In the genomic region with DNA sequence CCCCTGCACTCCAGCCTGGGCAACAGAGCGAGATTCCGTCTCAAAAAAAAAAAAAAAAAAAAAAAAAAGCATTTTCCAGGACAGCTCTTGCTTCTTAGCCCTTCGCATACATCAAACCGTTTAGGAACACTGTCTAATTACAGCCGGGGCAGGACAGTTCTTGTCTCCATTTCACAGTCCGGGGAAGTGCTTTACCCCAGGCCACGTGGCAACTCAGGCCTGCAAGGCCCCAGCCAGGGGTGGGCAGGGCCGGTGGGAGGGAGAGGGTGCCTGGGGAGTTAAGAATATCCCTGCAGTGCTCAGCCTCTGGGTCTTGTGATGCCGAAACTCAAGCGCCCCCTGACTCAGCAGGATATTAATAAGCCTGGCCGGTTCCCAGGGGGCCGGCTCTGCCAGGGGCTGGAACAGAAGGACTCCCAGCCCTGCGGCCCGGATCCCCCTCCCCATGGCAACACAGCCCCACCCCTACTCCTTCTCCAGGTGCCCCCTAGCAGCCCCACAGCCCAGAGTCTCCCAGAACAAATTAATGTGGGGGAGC, we compare ENCODE assay signal across 14 cellular contexts. TPM values are rescaled to one million over a fixed set of nuclear protein-coding genes. Genes with fewer than 3 reads are reported as not detected.
DNase-seq lines count a peak whose midpoint lies in the region; ATAC-seq, FAIRE-seq and TF ChIP-seq lines count a peak whose summit lies in the region.
"Had no signal": no experiment of that assay in that cellular context is flagged by ENCODE, and none has a peak within 500 bp of the region (broad histone marks: within the 10 kb centered on the region; RNA-seq: fewer than 3 reads in every experiment).

No MANE protein-coding gene starts in this region.

- H3K79me1 ChIP-seq in H1 (ENCODE audit: low read depth, low read length): no peaks in the 10 kb centered on the region

- no peak for FAIRE-seq in H1 (lab: Jason Lieb, UNC)

- no peak overlapping the region for H2BK5ac ChIP-seq in H1 (ENCODE audit: low read depth, low read length)

- POLR2A ChIA-PET in H1 (lab: Charles Lee; ENCODE audit: partially characterized antibody): interaction anchor here (0.7 to 0.8 kb wide), 3 partner anchors 70 to 172 kb away, joined by 3 read pairs; no protein-coding TSS in a partner anchor

- H2AFZ ChIP-seq in H1 (ENCODE audit: low read length): no peak overlapping the region

- no peak overlapping the region for H3K14ac ChIP-seq in H1 (ENCODE audit: insufficient read length)

- H3K27me3 ChIP-seq in H1 (replicated peaks in 1 of 4; ENCODE audit: control insufficient read depth in 3 of 4, extremely low read depth in 1 of 4, insufficient read depth in 3 of 4, low read length in 3 of 4): no peaks in the 10 kb centered on the region
- no peaks in the 10 kb centered on the region for H3K27me3 ChIP-seq in upper lobe of right lung

- no peak overlapping the region for H3K23ac ChIP-seq in H1 (ENCODE audit: insufficient read length)

- H3K4me1 ChIP-seq in H1 (replicated peaks in 1 of 4; ENCODE audit: control insufficient read depth in 3 of 4, insufficient read depth in 4 of 4, low read length in 3 of 4) (peaks cover 0 to 15% (median 8%) of the 10 kb centered on the region in 4 experiments), upper lobe of right lung (no peaks in the 10 kb centered on the region)

- no peaks in the 10 kb centered on the region for H3K36me3 Mint-ChIP-seq in activated T-helper 1 cell treated with anti-CD3 and anti-CD28 coated beads, Interleukin-12 subunit alpha, Interleukin-12 subunit beta, Interleukin-2, Interleukin-4 antibody, amounts not matched to agents 30 ng/mL and 10 ng/mL and 1 ng/mL, durations not matched to agents 14 hours and 24 hours and 36 hours (ENCODE audit: low read depth)

- H3K4me3 ChIP-seq in H1 (ENCODE audit: extremely low read depth in 1 of 4, insufficient read depth in 2 of 4, low read depth in 3 of 4, low read length in 4 of 4): no peak overlapping the region
- no peak overlapping the region for H3K4me3 ChIP-seq in upper lobe of right lung

- no peaks in the 10 kb centered on the region for H4K20me1 ChIP-seq in H1 (replicated peaks in 1 of 2; ENCODE audit: control insufficient read depth in 1 of 2, insufficient read depth in 2 of 2, low read length in 2 of 2)

- no peaks in the 10 kb centered on the region for H3K79me2 ChIP-seq in H1 (ENCODE audit: control insufficient read depth in 1 of 2, insufficient read depth in 2 of 2, low read length in 2 of 2)

- ATAC-seq in upper lobe of right lung (no peak), HG02610 (IDR thresholded peaks at IDR 0.05; ENCODE audit: unreplicated experiment) (no peak)
- ATAC-seq: stimulated activated effector memory CD8-positive, alpha-beta T cell treated with anti-CD3 and anti-CD28 coated beads, Interleukin-12 subunit alpha, Interleukin-12 subunit beta, amount 100 ng/mL, for 72 hours had no signal

- CTCF ChIA-PET in H1 (lab: Charles Lee; ENCODE audit: partially characterized antibody): interaction anchor here (0.7 to 5.6 kb wide), 12 partner anchors 8 to 194 kb away, joined by 3 to 96 read pairs (median 6); a partner anchor contains a TSS

- H2BK12ac ChIP-seq in H1 (ENCODE audit: low read depth, low read length): 0 out of 2 replicates have a peak overlapping the region, but pooled peaks have one; percentile 39

- H3K36me3 ChIP-seq in H1 (ENCODE audit: control insufficient read depth in 2 of 4, insufficient read depth in 4 of 4, low read length in 3 of 4) (no peaks in the 10 kb centered on the region), upper lobe of right lung (no peaks in the 10 kb centered on the region)

- H3K4me1 Mint-ChIP-seq in activated T-helper 1 cell treated with anti-CD3 and anti-CD28 coated beads, Interleukin-12 subunit alpha, Interleukin-12 subunit beta, Interleukin-2, Interleukin-4 antibody, amounts not matched to agents 30 ng/mL and 10 ng/mL and 1 ng/mL, durations not matched to agents 14 hours and 24 hours and 36 hours (ENCODE audit: low read depth): peaks cover 4% of the 10 kb centered on the region

- H2BK15ac ChIP-seq in H1 (ENCODE audit: low read length): no peak overlapping the region

- no peak overlapping the region for H3K27ac ChIP-seq in H1 (ENCODE audit: low read depth, low read length)
- H3K27ac ChIP-seq in upper lobe of right lung: no peak overlapping the region
- H3K27ac ChIP-seq: KMS-11 had no signal

- TF ChIP-seq POLR2A in H1 (IDR thresholded peaks at IDR 0.05; ENCODE audit: control extremely low read depth in 1 of 2, low read depth in 2 of 2, low read length in 2 of 2): no peak

- TF ChIP-seq CTCF in H1 (IDR thresholded peaks at IDR 0.05; ENCODE audit: control extremely low read depth in 1 of 3, insufficient read depth in 1 of 3, low read depth in 1 of 3, low read length in 3 of 3): no peak
- no peak for TF ChIP-seq CTCF in upper lobe of right lung (IDR thresholded peaks at IDR 0.05)

- H3K9ac ChIP-seq in H1 (replicated peaks in 1 of 4; ENCODE audit: extremely low read depth in 1 of 4, low read depth in 3 of 4, low read length in 3 of 4): no peak overlapping the region
- H3K9ac ChIP-seq: KMS-11 had no signal

- no peak for TF ChIP-seq RAD21 in H1 (IDR thresholded peaks at IDR 0.05 in 1 of 2, conservative IDR thresholded peaks at IDR 0.05 in 1 of 2; ENCODE audit: low read depth in 2 of 2, low read length in 2 of 2)

- TF ChIP-seq EP300 in H1 (IDR thresholded peaks at IDR 0.05; ENCODE audit: borderline replicate concordance in 1 of 2, low read depth in 2 of 2, low read length in 2 of 2): no peak

- H3K4me2 ChIP-seq in H1 (ENCODE audit: insufficient read depth in 1 of 2, low read depth in 2 of 2, low read length in 2 of 2): no peak overlapping the region; a peak in 1 of 4 replicates
- H3K4me2 ChIP-seq: KMS-11 had no signal

- H3K9me3 ChIP-seq in H1 (ENCODE audit: insufficient read depth in 2 of 2, low read depth in 1 of 2, low read length in 1 of 2) (no peaks in the 10 kb centered on the region), upper lobe of right lung (no peaks in the 10 kb centered on the region)

- intact Hi-C loops in upper lobe of right lung (cut with DNase I): loop anchor here (5.0 kb wide), 1 partner anchor 157 kb away; no protein-coding TSS in a partner anchor
- intact Hi-C loops in activated T-helper 1 cell treated with anti-CD3 and anti-CD28 coated beads, Interleukin-12 subunit alpha, Interleukin-12 subunit beta, Interleukin-2, Interleukin-4 antibody, amounts not matched to agents 30 ng/mL and 10 ng/mL and 1 ng/mL, durations not matched to agents 14 hours and 24 hours and 36 hours (cut with micrococcal nuclease): no loop called here

- no peak overlapping the region for H3K18ac ChIP-seq in H1 (ENCODE audit: extremely low read depth, low read length)

- no peaks in the 10 kb centered on the region for H3K23me2 ChIP-seq in H1 (ENCODE audit: low read depth, low read length)

- no peak overlapping the region for H2BK20ac ChIP-seq in H1 (ENCODE audit: low read length)

- H2AK5ac ChIP-seq in H1 (ENCODE audit: low read depth, low read length): no peak overlapping the region

- peaks cover 2% of the 10 kb centered on the region for H3K27me3 Mint-ChIP-seq in activated T-helper 1 cell treated with anti-CD3 and anti-CD28 coated beads, Interleukin-12 subunit alpha, Interleukin-12 subunit beta, Interleukin-2, Interleukin-4 antibody, amounts not matched to agents 30 ng/mL and 10 ng/mL and 1 ng/mL, durations not matched to agents 14 hours and 24 hours and 36 hours (ENCODE audit: insufficient read depth)

- H3K27ac Mint-ChIP-seq in activated T-helper 1 cell treated with anti-CD3 and anti-CD28 coated beads, Interleukin-12 subunit alpha, Interleukin-12 subunit beta, Interleukin-2, Interleukin-4 antibody, amounts not matched to agents 30 ng/mL and 10 ng/mL and 1 ng/mL, durations not matched to agents 14 hours and 24 hours and 36 hours: no peak overlapping the region
- H3K27ac Mint-ChIP-seq: activated CD4-positive, alpha-beta T cell treated with anti-CD3 and anti-CD28 coated beads, Interleukin-2, amount 10 ng/mL, durations not matched to agents 7 days and 5 days; activated naive CD4-positive, alpha-beta T cell treated with anti-CD3 and anti-CD28 coated beads for 36 hours; stimulated activated effector memory CD8-positive, alpha-beta T cell treated with anti-CD3 and anti-CD28 coated beads, Interleukin-12 subunit alpha, Interleukin-12 subunit beta, amount 100 ng/mL, for 72 hours had no signal

- H3K56ac ChIP-seq in H1 (replicated peaks; ENCODE audit: insufficient read length, low read depth, low read length): no peak overlapping the region

- no peak overlapping the region for H2BK120ac ChIP-seq in H1 (replicated peaks; ENCODE audit: low read depth, low read length)

- no peak overlapping the region for H4K91ac ChIP-seq in H1 (replicated peaks; ENCODE audit: insufficient read length, low read length)

- H4K5ac ChIP-seq in H1 (ENCODE audit: insufficient read length, low read depth, low read length): no peak overlapping the region

- no peak overlapping the region for H3K4ac ChIP-seq in H1 (replicated peaks; ENCODE audit: insufficient read length, low read depth, low read length)

- H4K8ac ChIP-seq in H1 (ENCODE audit: extremely low read depth, insufficient read depth, low read length): no peak overlapping the region

- H3K9me3 Mint-ChIP-seq in activated T-helper 1 cell treated with anti-CD3 and anti-CD28 coated beads, Interleukin-12 subunit alpha, Interleukin-12 subunit beta, Interleukin-2, Interleukin-4 antibody, amounts not matched to agents 30 ng/mL and 10 ng/mL and 1 ng/mL, durations not matched to agents 14 hours and 24 hours and 36 hours: no peaks in the 10 kb centered on the region
- H3K9me3 Mint-ChIP-seq: activated CD4-positive, alpha-beta T cell treated with anti-CD3 and anti-CD28 coated beads, Interleukin-2, amount 10 ng/mL, durations not matched to agents 7 days and 5 days; activated naive CD4-positive, alpha-beta T cell treated with anti-CD3 and anti-CD28 coated beads for 36 hours; stimulated activated effector memory CD8-positive, alpha-beta T cell treated with anti-CD3 and anti-CD28 coated beads, Interleukin-12 subunit alpha, Interleukin-12 subunit beta, amount 100 ng/mL, for 72 hours had no signal

- 73% methylated on average over 9 of the region's 14 CpGs; no CpG with 5 or more reads in 1 of the 2 experiments for WGBS in H1 (ENCODE audit: extremely low coverage in 1 of 2, insufficient coverage in 1 of 2, insufficient read length in 1 of 2, insufficient replicate concordance in 2 of 2, low coverage in 1 of 2, low lambda C conversion rate in 2 of 2, missing lambda C conversion rate in 1 of 2), 2 experiments

- no peak overlapping the region for H3K4me3 Mint-ChIP-seq in activated T-helper 1 cell treated with anti-CD3 and anti-CD28 coated beads, Interleukin-12 subunit alpha, Interleukin-12 subunit beta, Interleukin-2, Interleukin-4 antibody, amounts not matched to agents 30 ng/mL and 10 ng/mL and 1 ng/mL, durations not matched to agents 14 hours and 24 hours and 36 hours
- H3K4me3 Mint-ChIP-seq: activated CD4-positive, alpha-beta T cell treated with anti-CD3 and anti-CD28 coated beads, Interleukin-2, amount 10 ng/mL, durations not matched to agents 7 days and 5 days; activated naive CD4-positive, alpha-beta T cell treated with anti-CD3 and anti-CD28 coated beads for 36 hours; stimulated activated effector memory CD8-positive, alpha-beta T cell treated with anti-CD3 and anti-CD28 coated beads, Interleukin-12 subunit alpha, Interleukin-12 subunit beta, amount 100 ng/mL, for 72 hours had no signal

- DNase-seq in activated effector memory CD4-positive, alpha-beta T cell treated with anti-CD3 and anti-CD28 coated beads, Interleukin-2, amount 50 U/mL, for 16 hours: peak; percentile 39
- no peak for DNase-seq in activated effector memory CD4-positive, alpha-beta T cell treated with Interleukin-2 at 50 U/mL for 16 hours
- DNase-seq in H1 (ENCODE audit: low read depth in 1 of 2, low spot score in 2 of 2) (no peak), left kidney (ENCODE audit: low read depth, low spot score) (peak; percentile 43), upper lobe of right lung (peak; percentile 60), GF-D8 (lab: John Stamatoyannopoulos, UW) (no peak)
- no peak for DNase-seq in activated T-helper 1 cell treated with anti-CD3 and anti-CD28 coated beads, Interleukin-12 subunit alpha, Interleukin-12 subunit beta, Interleukin-2, Interleukin-4 antibody, amounts not matched to agents 30 ng/mL and 10 ng/mL and 1 ng/mL, durations not matched to agents 14 hours and 24 hours and 36 hours (ENCODE audit: low spot score)
- DNase-seq: activated CD4-positive, alpha-beta T cell treated with anti-CD3 and anti-CD28 coated beads, Interleukin-2, amount 10 ng/mL, durations not matched to agents 7 days and 5 days; activated naive CD4-positive, alpha-beta T cell treated with anti-CD3 and anti-CD28 coated beads for 36 hours; NCI-H2107; stimulated activated CD4-positive, alpha-beta T cell treated with anti-CD3 and anti-CD28 coated beads, Interleukin-15, amount 100 ng/mL, for 24 hours had no signal

RNA-seq across cellular contexts. Expression of a gene that starts 45.1 kb away (rescaled TPM):
- total RNA-seq in H1 (2021; fragmentation: NEBNext Ultra II Directional; extraction: Animal tissue kit (Norgen Biotek cat#: 25700)): 3.4 TPM in 2 replicates
- polyA plus RNA-seq in H1 (2011; rRNA removed): 3.9 and 5.0 TPM in 2 replicates
- polyA plus RNA-seq in H1 (2011; cell fraction: cytosol; rRNA removed): 4.2 TPM
- 3.9 TPM for polyA plus RNA-seq in H1 (2011; cell fraction: nucleus; rRNA removed)
- polyA plus RNA-seq in H1 (2012, experiment 1 of 2): 2.0 to 3.0 TPM (median 2.6 TPM) in 4 replicates
- 4.4 TPM for polyA plus RNA-seq in H1 (2012, experiment 2 of 2)
- 1.6 TPM for polyA plus RNA-seq in H1 (2013, experiment 1 of 2)
- polyA plus RNA-seq in H1 (2013, experiment 2 of 2): 1.5 TPM
- polyA minus RNA-seq in H1 (2011; rRNA and poly(A)+ RNA removed): 2.3 TPM in 2 replicates
- 3.4 TPM for polyA minus RNA-seq in H1 (2011; cell fraction: cytosol; rRNA and poly(A)+ RNA removed)
- polyA minus RNA-seq in H1 (2011; cell fraction: nucleus; rRNA and poly(A)+ RNA removed): 4.0 TPM
- 1.5 TPM for total RNA-seq in upper lobe of right lung
- total RNA-seq in activated T-helper 1 cell treated with anti-CD3 and anti-CD28 coated beads, Interleukin-12 subunit alpha, Interleukin-12 subunit beta, Interleukin-2, Interleukin-4 antibody, amounts not matched to agents 30 ng/mL and 10 ng/mL and 1 ng/mL, durations not matched to agents 14 hours and 24 hours and 36 hours: 0.10 TPM in 1 of 2 replicates, not detected in the other

RNA-seq across cellular contexts. Expression of a gene that starts 58.3 kb away (rescaled TPM):
- total RNA-seq in H1 (2021; fragmentation: NEBNext Ultra II Directional; extraction: Animal tissue kit (Norgen Biotek cat#: 25700)): 3.1 and 3.5 TPM in 2 replicates
- polyA plus RNA-seq in H1 (2011; rRNA removed): 3.1 and 4.1 TPM in 2 replicates
- polyA plus RNA-seq in H1 (2011; cell fraction: cytosol; rRNA removed): 2.5 TPM
- polyA plus RNA-seq in H1 (2011; cell fraction: nucleus; rRNA removed): 5.1 TPM
- 2.3 to 3.0 TPM (median 2.9 TPM) in 4 replicates for polyA plus RNA-seq in H1 (2012, experiment 1 of 2)
- polyA plus RNA-seq in H1 (2012, experiment 2 of 2): 3.0 TPM
- polyA plus RNA-seq in H1 (2013, experiment 1 of 2): 1.2 TPM
- 1.4 TPM for polyA plus RNA-seq in H1 (2013, experiment 2 of 2)
- 3.0 and 3.1 TPM in 2 replicates for polyA minus RNA-seq in H1 (2011; rRNA and poly(A)+ RNA removed)
- 2.4 TPM for polyA minus RNA-seq in H1 (2011; cell fraction: cytosol; rRNA and poly(A)+ RNA removed)
- 1.7 TPM for polyA minus RNA-seq in H1 (2011; cell fraction: nucleus; rRNA and poly(A)+ RNA removed)
- 14.8 TPM for total RNA-seq in upper lobe of right lung
- 52.8 and 54.3 TPM in 2 replicates for total RNA-seq in activated T-helper 1 cell treated with anti-CD3 and anti-CD28 coated beads, Interleukin-12 subunit alpha, Interleukin-12 subunit beta, Interleukin-2, Interleukin-4 antibody, amounts not matched to agents 30 ng/mL and 10 ng/mL and 1 ng/mL, durations not matched to agents 14 hours and 24 hours and 36 hours

RNA-seq across cellular contexts. Expression of a gene that starts 59.2 kb away (rescaled TPM):
- 249 and 255 TPM in 2 replicates for total RNA-seq in H1 (2021; fragmentation: NEBNext Ultra II Directional; extraction: Animal tissue kit (Norgen Biotek cat#: 25700))
- 37.3 and 55.3 TPM in 2 replicates for polyA plus RNA-seq in H1 (2011; rRNA removed)
- 32.6 TPM for polyA plus RNA-seq in H1 (2011; cell fraction: cytosol; rRNA removed)
- polyA plus RNA-seq in H1 (2011; cell fraction: nucleus; rRNA removed): 115 TPM
- 96.3 to 122 TPM (median 108 TPM) in 4 replicates for polyA plus RNA-seq in H1 (2012, experiment 1 of 2)
- polyA plus RNA-seq in H1 (2012, experiment 2 of 2): 52.2 TPM
- polyA plus RNA-seq in H1 (2013, experiment 1 of 2): 64.3 TPM
- polyA plus RNA-seq in H1 (2013, experiment 2 of 2): 64.7 TPM
- polyA minus RNA-seq in H1 (2011; rRNA and poly(A)+ RNA removed): 102 and 131 TPM in 2 replicates
- 63.8 TPM for polyA minus RNA-seq in H1 (2011; cell fraction: cytosol; rRNA and poly(A)+ RNA removed)
- 69.0 TPM for polyA minus RNA-seq in H1 (2011; cell fraction: nucleus; rRNA and poly(A)+ RNA removed)
- total RNA-seq in upper lobe of right lung: 190 TPM
- 103 and 108 TPM in 2 replicates for total RNA-seq in activated T-helper 1 cell treated with anti-CD3 and anti-CD28 coated beads, Interleukin-12 subunit alpha, Interleukin-12 subunit beta, Interleukin-2, Interleukin-4 antibody, amounts not matched to agents 30 ng/mL and 10 ng/mL and 1 ng/mL, durations not matched to agents 14 hours and 24 hours and 36 hours

Comparison
In these comparisons a context has a peak if more than half of its experiments do, and no peak if none do; other contexts are left out.
1. DNase-seq: peak in activated effector memory CD4-positive, alpha-beta T cell treated with anti-CD3 and anti-CD28 coated beads, Interleukin-2, amount 50 U/mL, for 16 hours (single experiment), left kidney (single experiment) and upper lobe of right lung (single experiment); none in activated effector memory CD4-positive, alpha-beta T cell treated with Interleukin-2 at 50 U/mL for 16 hours (single experiment), H1 (0 of 2), GF-D8 (single experiment) and activated T-helper 1 cell treated with anti-CD3 and anti-CD28 coated beads, Interleukin-12 subunit alpha, Interleukin-12 subunit beta, Interleukin-2, Interleukin-4 antibody, amounts not matched to agents 30 ng/mL and 10 ng/mL and 1 ng/mL, durations not matched to agents 14 hours and 24 hours and 36 hours (single experiment).